Comparison of ENCODE assay signal across 26 cellular contexts in genomic region chr1:156451486-156452184, GRCh38. TPM values are rescaled to one million over a fixed set of nuclear protein-coding genes. Genes with fewer than 3 reads are reported as not detected.
A peak's percentile ranks its signal among the peaks of the same experiment; 100 is the strongest.
DNase-seq lines count a peak whose midpoint lies in the region; ATAC-seq and TF ChIP-seq lines count a peak whose summit lies in the region.
"Had no signal": no experiment of that assay in that cellular context is flagged by ENCODE, and none has a peak within 500 bp of the region (broad histone marks: within the 10 kb centered on the region; RNA-seq: fewer than 3 reads in every experiment).

No MANE protein-coding gene starts in this region.

- DNase-seq in GM23338 (ENCODE audit: low spot score) (no peak), OCI-M1 (lab: John Stamatoyannopoulos, UW) (peak; percentile 28), endodermal cell (no peak), mucosa of descending colon (peak in 1 of 3 donors; percentile 57), NCI-H510A treated with DMSO at 0.1 percent for 48 hours (lab: John Stamatoyannopoulos, UW) (no peak)
- DNase-seq in activated CD8-positive, alpha-beta memory T cell treated with anti-CD3 and anti-CD28 coated beads for 24 hours, result no peak
- DNase-seq: activated CD4-positive, alpha-beta T cell treated with anti-CD3 and anti-CD28 coated beads for 48 hours; activated effector memory CD4-positive, alpha-beta T cell treated with anti-CD3 and anti-CD28 coated beads, Interleukin-2, amount 50 U/mL, for 16 hours; activated naive CD8-positive, alpha-beta T cell treated with anti-CD3 and anti-CD28 coated beads for 36 hours; activated T-cell treated with anti-CD3 and anti-CD28 coated beads for 4 hours; anterior cingulate cortex; effector CD4-positive, alpha-beta T cell; glutamatergic neuron; HCEC 1CT; naive B cell; NCI-H1092 treated with DMSO at 0.1 percent for 48 hours; NCI-H1930; NCI-H524 treated with DMSO at 0.1 percent for 48 hours; stimulated activated CD4-positive, alpha-beta T cell treated with anti-CD3 and anti-CD28 coated beads, Interleukin-4, amount 100 ng/mL, for 24 hours had no signal

- H3K4me3 ChIP-seq in GM23338 (no peak overlapping the region), endodermal cell (ENCODE audit: low read length) (no peak overlapping the region), mucosa of descending colon (no peak overlapping the region)
- H3K4me3 ChIP-seq: BLaER1, tibial artery had no signal

- no peak overlapping the region for H2AFZ ChIP-seq in GM23338

- H3K36me3 Mint-ChIP-seq in GM23338 (ENCODE audit: low read depth), result no peaks in the 10 kb centered on the region
- H3K36me3 Mint-ChIP-seq in endodermal cell (ENCODE audit: low read depth), result no peaks in the 10 kb centered on the region
- H3K36me3 Mint-ChIP-seq: activated naive CD8-positive, alpha-beta T cell treated with anti-CD3 and anti-CD28 coated beads for 36 hours; IgD-negative memory B cell; naive B cell had no signal

- no peaks in the 10 kb centered on the region for H3K9me2 ChIP-seq in GM23338 (ENCODE audit: insufficient read depth)

- no peaks in the 10 kb centered on the region for H3K27me3 ChIP-seq in GM23338 (ENCODE audit: insufficient read depth)
- no peaks in the 10 kb centered on the region for H3K27me3 ChIP-seq in endodermal cell (ENCODE audit: control insufficient read depth, insufficient read depth, low read length, poor library complexity, severe bottlenecking)
- H3K27me3 ChIP-seq: BLaER1 had no signal

- H3K27ac ChIP-seq in GM23338 (ENCODE audit: low read depth) (no peak overlapping the region), endodermal cell (ENCODE audit: low read depth, low read length) (no peak overlapping the region)
- H3K27ac ChIP-seq: BLaER1, epithelial cell of prostate, tibial artery had no signal

- H3K9ac ChIP-seq in endodermal cell (ENCODE audit: extremely low read depth, low read length, poor library complexity, severe bottlenecking), result no peak overlapping the region
- H3K9ac ChIP-seq: BLaER1 had no signal

- peaks cover 4% of the 10 kb centered on the region for H3K27me3 Mint-ChIP-seq in GM23338 (ENCODE audit: insufficient read depth, low read depth, poor library complexity)
- H3K27me3 Mint-ChIP-seq in endodermal cell (ENCODE audit: insufficient read depth), result peaks cover 8% of the 10 kb centered on the region

- H3F3A ChIP-seq in GM23338 (replicated peaks; ENCODE audit: low read depth), result 0 out of 2 replicates have a peak, but pooled peaks cover 8% of the 10 kb centered on the region

- peak; percentile 30 to 63; a peak in 2 of 4 replicates for TF ChIP-seq CTCF in GM23338 (conservative IDR thresholded peaks at IDR 0.05; ENCODE audit: low read depth in 2 of 2)
- TF ChIP-seq CTCF in endodermal cell (conservative IDR thresholded peaks at IDR 0.05), result peak; percentile 51
- no peak for TF ChIP-seq CTCF in mucosa of descending colon (IDR thresholded peaks at IDR 0.05)

- H3K36me3 ChIP-seq in GM23338 (ENCODE audit: insufficient read depth) (no peaks in the 10 kb centered on the region), endodermal cell (ENCODE audit: control insufficient read depth, insufficient read depth, low read length) (no peaks in the 10 kb centered on the region), mucosa of descending colon (ENCODE audit: low read depth) (no peaks in the 10 kb centered on the region)
- H3K36me3 ChIP-seq: BLaER1, tibial artery had no signal

- peaks cover 10% of the 10 kb centered on the region for H3K4me1 Mint-ChIP-seq in GM23338
- peaks cover 21% of the 10 kb centered on the region for H3K4me1 Mint-ChIP-seq in endodermal cell

- no peak overlapping the region for H3K27ac Mint-ChIP-seq in GM23338
- H3K27ac Mint-ChIP-seq in endodermal cell, result no peak overlapping the region
- H3K27ac Mint-ChIP-seq: activated naive CD8-positive, alpha-beta T cell treated with anti-CD3 and anti-CD28 coated beads for 36 hours; IgD-negative memory B cell; naive B cell; T-helper 2 cell treated with Interferon-gamma antibody and Interleukin-4, amounts not matched to agents 5 μg/mL and 100 μg/mL, for 36 hours had no signal

- no peaks in the 10 kb centered on the region for H4K20me1 ChIP-seq in GM23338 (replicated peaks; ENCODE audit: insufficient read depth)
- H4K20me1 ChIP-seq: BLaER1 had no signal

- H3K4me1 ChIP-seq in GM23338 (ENCODE audit: insufficient read depth) (peaks cover 6% of the 10 kb centered on the region; the same call in 1 of the 2 replicates), endodermal cell (ENCODE audit: control insufficient read depth, insufficient read depth, low read length) (peaks cover 5% of the 10 kb centered on the region), mucosa of descending colon (ENCODE audit: low read depth) (no peaks in the 10 kb centered on the region)

- no peaks in the 10 kb centered on the region for H3K9me3 Mint-ChIP-seq in GM23338
- H3K9me3 Mint-ChIP-seq in endodermal cell, result no peaks in the 10 kb centered on the region
- H3K9me3 Mint-ChIP-seq: activated naive CD8-positive, alpha-beta T cell treated with anti-CD3 and anti-CD28 coated beads for 36 hours; IgD-negative memory B cell; naive B cell; T-helper 2 cell treated with Interferon-gamma antibody and Interleukin-4, amounts not matched to agents 5 μg/mL and 100 μg/mL, for 36 hours had no signal

- H3K9me3 ChIP-seq in endodermal cell (ENCODE audit: control insufficient read depth, low read length) (no peaks in the 10 kb centered on the region), mucosa of descending colon (no peaks in the 10 kb centered on the region)
- H3K9me3 ChIP-seq: BLaER1, tibial artery had no signal

- 91 to 93% methylated on average over 5 of the region's 5 CpGs for WGBS in endodermal cell (ENCODE audit: insufficient coverage in 1 of 2, insufficient read length in 1 of 2), 2 experiments

- no peaks in the 10 kb centered on the region for H3K79me2 ChIP-seq in GM23338 (replicated peaks; ENCODE audit: insufficient read depth)

- no peak overlapping the region for H3K4me2 ChIP-seq in GM23338
- H3K4me2 ChIP-seq: BLaER1 had no signal

- no peak for ATAC-seq in GM23338
- peak; percentile 48 for ATAC-seq in mucosa of descending colon
- no peak for ATAC-seq in GM18858 (IDR thresholded peaks at IDR 0.05; ENCODE audit: unreplicated experiment)
- ATAC-seq: sciatic nerve had no signal

- intact Hi-C loops in mucosa of descending colon (cut with DNase I, micrococcal nuclease), result loop anchor here in 1 of 2 donors (10.0 kb wide), 1 partner anchor 153 kb away; the partner anchor contains the start of gene GPATCH4

- H3K4me3 Mint-ChIP-seq in GM23338 (no peak overlapping the region), endodermal cell (no peak overlapping the region)
- H3K4me3 Mint-ChIP-seq: activated naive CD8-positive, alpha-beta T cell treated with anti-CD3 and anti-CD28 coated beads for 36 hours; IgD-negative memory B cell; T-helper 2 cell treated with Interferon-gamma antibody and Interleukin-4, amounts not matched to agents 5 μg/mL and 100 μg/mL, for 36 hours had no signal

TF ChIP-seq in GM23338, 12 proteins besides CTCF, POLR2A, EP300 and RAD21 (continues in another document):
- TF ChIP-seq ZNF114 (CRISPR knock-in tag; IDR thresholded peaks at IDR 0.05) (no peak), CREB1 (CRISPR knock-in tag; IDR thresholded peaks at IDR 0.05; ENCODE audit: low read depth) (no peak)

RNA-seq across cellular contexts. Expression of gene MEF2D, which starts 48.9 kb away (rescaled TPM):
- 9.7 and 15.5 TPM in 2 replicates for total RNA-seq in GM23338 (2014; rRNA removed; shearing (Covaris generic))
- polyA plus RNA-seq in GM23338 (2016; fragmentation: Nextera tagmentation; extraction: Ambion mirVana), result 10.4 and 10.6 TPM in 2 replicates
- total RNA-seq in endodermal cell, result 10 to 100 TPM; 10.5 to 12.8 TPM
- 11.5 TPM for polyA plus RNA-seq in endodermal cell (2013, experiment 1 of 2)
- polyA plus RNA-seq in endodermal cell (2013, experiment 2 of 2), result 11.3 TPM
- 100 to 1,000 TPM in 1 of 3 donors, 10 to 100 TPM in 2; 56.8 to 103 (median 61.9) TPM for total RNA-seq in mucosa of descending colon
